1 cellular context compared by ENCODE assay signal in the genomic region with DNA sequence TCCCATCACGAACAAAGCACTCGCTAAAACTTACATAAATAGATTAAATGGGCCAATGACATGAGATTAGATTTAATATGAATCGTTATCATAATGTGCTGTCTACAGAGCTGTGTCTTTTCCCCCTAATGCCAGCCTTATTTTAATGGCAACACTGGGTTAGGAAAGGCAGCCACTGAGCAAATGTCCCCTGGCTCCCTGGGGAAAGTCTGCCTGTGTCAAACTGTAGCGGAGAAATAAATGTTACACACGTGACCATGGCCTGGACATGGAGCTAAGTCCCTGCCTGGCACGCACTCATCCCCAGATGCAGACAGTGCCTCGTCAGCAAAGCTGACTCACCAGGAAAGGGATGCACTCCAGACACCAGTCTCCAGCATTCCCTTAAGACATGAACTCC.
TF ChIP-seq lines count a peak whose summit lies in the region.

No MANE protein-coding gene starts in this region.

TF ChIP-seq in GM23338, 12 proteins besides CTCF, POLR2A, EP300 and RAD21 (continued from another document):
- TF ChIP-seq, protein P1, sequence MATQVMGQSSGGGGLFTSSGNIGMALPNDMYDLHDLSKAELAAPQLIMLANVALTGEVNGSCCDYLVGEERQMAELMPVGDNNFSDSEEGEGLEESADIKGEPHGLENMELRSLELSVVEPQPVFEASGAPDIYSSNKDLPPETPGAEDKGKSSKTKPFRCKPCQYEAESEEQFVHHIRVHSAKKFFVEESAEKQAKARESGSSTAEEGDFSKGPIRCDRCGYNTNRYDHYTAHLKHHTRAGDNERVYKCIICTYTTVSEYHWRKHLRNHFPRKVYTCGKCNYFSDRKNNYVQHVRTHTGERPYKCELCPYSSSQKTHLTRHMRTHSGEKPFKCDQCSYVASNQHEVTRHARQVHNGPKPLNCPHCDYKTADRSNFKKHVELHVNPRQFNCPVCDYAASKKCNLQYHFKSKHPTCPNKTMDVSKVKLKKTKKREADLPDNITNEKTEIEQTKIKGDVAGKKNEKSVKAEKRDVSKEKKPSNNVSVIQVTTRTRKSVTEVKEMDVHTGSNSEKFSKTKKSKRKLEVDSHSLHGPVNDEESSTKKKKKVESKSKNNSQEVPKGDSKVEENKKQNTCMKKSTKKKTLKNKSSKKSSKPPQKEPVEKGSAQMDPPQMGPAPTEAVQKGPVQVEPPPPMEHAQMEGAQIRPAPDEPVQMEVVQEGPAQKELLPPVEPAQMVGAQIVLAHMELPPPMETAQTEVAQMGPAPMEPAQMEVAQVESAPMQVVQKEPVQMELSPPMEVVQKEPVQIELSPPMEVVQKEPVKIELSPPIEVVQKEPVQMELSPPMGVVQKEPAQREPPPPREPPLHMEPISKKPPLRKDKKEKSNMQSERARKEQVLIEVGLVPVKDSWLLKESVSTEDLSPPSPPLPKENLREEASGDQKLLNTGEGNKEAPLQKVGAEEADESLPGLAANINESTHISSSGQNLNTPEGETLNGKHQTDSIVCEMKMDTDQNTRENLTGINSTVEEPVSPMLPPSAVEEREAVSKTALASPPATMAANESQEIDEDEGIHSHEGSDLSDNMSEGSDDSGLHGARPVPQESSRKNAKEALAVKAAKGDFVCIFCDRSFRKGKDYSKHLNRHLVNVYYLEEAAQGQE (IDR thresholded peaks at IDR 0.05; ENCODE audit: unreplicated experiment): no peak
- TF ChIP-seq EZH2phosphoT487 (IDR thresholded peaks at IDR 0.05; ENCODE audit: unreplicated experiment) (no peak), ZNF331 (CRISPR knock-in tag; IDR thresholded peaks at IDR 0.05; ENCODE audit: low read depth) (no peak), EZH2 (IDR thresholded peaks at IDR 0.05; ENCODE audit: low read depth, unreplicated experiment) (no peak), NANOG (IDR thresholded peaks at IDR 0.05; ENCODE audit: borderline replicate concordance) (no peak), JUNB (IDR thresholded peaks at IDR 0.05; ENCODE audit: unreplicated experiment) (no peak), POLR2AphosphoS5 (IDR thresholded peaks at IDR 0.05; ENCODE audit: low read depth) (no peak), ZNF114 (CRISPR knock-in tag; IDR thresholded peaks at IDR 0.05) (no peak)
- TF ChIP-seq, protein P2, sequence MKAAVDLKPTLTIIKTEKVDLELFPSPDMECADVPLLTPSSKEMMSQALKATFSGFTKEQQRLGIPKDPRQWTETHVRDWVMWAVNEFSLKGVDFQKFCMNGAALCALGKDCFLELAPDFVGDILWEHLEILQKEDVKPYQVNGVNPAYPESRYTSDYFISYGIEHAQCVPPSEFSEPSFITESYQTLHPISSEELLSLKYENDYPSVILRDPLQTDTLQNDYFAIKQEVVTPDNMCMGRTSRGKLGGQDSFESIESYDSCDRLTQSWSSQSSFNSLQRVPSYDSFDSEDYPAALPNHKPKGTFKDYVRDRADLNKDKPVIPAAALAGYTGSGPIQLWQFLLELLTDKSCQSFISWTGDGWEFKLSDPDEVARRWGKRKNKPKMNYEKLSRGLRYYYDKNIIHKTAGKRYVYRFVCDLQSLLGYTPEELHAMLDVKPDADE (IDR thresholded peaks at IDR 0.05): no peak
